ENCODE assay signal across 10 cellular contexts in genomic region chr10:24449769-24450310, GRCh38.
DNase-seq lines count a peak whose midpoint lies in the region; ATAC-seq and TF ChIP-seq lines count a peak whose summit lies in the region.
"Had no signal": no experiment of that assay in that cellular context is flagged by ENCODE, and none has a peak within 500 bp of the region (broad histone marks: within the 10 kb centered on the region; RNA-seq: fewer than 3 reads in every experiment).

No MANE protein-coding gene starts in this region.

- TF ChIP-seq CTCF in GM06990 (IDR thresholded peaks at IDR 0.05; ENCODE audit: insufficient read depth, low read length, poor library complexity, severe bottlenecking), result no peak
- TF ChIP-seq CTCF in OCI-LY3 (IDR thresholded peaks at IDR 0.05; ENCODE audit: low read depth, low read length), result no peak
- no peak for TF ChIP-seq CTCF in foreskin fibroblast (IDR thresholded peaks at IDR 0.05; ENCODE audit: low read depth, low read length)

- DNase-seq in GM06990 (ENCODE audit: extremely low read depth, insufficient read length) (no peak), foreskin fibroblast (no peak), DMS79 treated with DMSO at 0.1 percent for 48 hours (lab: John Stamatoyannopoulos, UW) (no peak), NCI-H526 (lab: John Stamatoyannopoulos, UW) (no peak)
- DNase-seq: glutamatergic neuron; stimulated activated naive CD8-positive, alpha-beta T cell treated with anti-CD3 and anti-CD28 coated beads, Interleukin-15, amount 100 ng/mL, for 72 hours had no signal

- ATAC-seq in GM21786 (IDR thresholded peaks at IDR 0.05; ENCODE audit: unreplicated experiment), result no peak

- H3K27me3 ChIP-seq in GM06990 (replicated peaks; ENCODE audit: control insufficient read depth, insufficient read depth, low read length) (no peaks in the 10 kb centered on the region), OCI-LY3 (ENCODE audit: low read depth, low read length) (peaks cover 37% of the 10 kb centered on the region), skeletal muscle satellite cell (ENCODE audit: control insufficient read depth, insufficient read depth, low read length) (peaks cover 3% of the 10 kb centered on the region)

- no peaks in the 10 kb centered on the region for H3K79me2 ChIP-seq in OCI-LY3 (ENCODE audit: low read length)

- no peak overlapping the region for H3K9ac ChIP-seq in OCI-LY3 (ENCODE audit: low read length)
- no peak overlapping the region for H3K9ac ChIP-seq in skeletal muscle satellite cell (ENCODE audit: low read depth, low read length)

- peaks cover 8% of the 10 kb centered on the region for H4K20me1 ChIP-seq in OCI-LY3 (ENCODE audit: insufficient read depth, low read length)

- H3K27ac ChIP-seq in OCI-LY3 (ENCODE audit: low read length), result 0 out of 2 replicates have a peak overlapping the region, but pooled peaks have one; percentile 38
- H3K27ac ChIP-seq: HL-60 had no signal

- H3K4me1 ChIP-seq in OCI-LY3 (ENCODE audit: low read length) (peaks cover 43% of the 10 kb centered on the region), skeletal muscle satellite cell (ENCODE audit: control insufficient read depth, insufficient read depth, low read length) (peaks cover 25% of the 10 kb centered on the region)

- peak overlapping the region; percentile 23 for H3K4me3 ChIP-seq in GM06990 (replicated peaks; ENCODE audit: low read depth, low read length)
- H3K4me3 ChIP-seq in OCI-LY3 (ENCODE audit: low read length), result peak overlapping the region; percentile 17
- peak overlapping the region; percentile 39 to 50 for H3K4me3 ChIP-seq in foreskin fibroblast (ENCODE audit: low read depth in 1 of 2, low read length in 2 of 2)
- H3K4me3 ChIP-seq in skeletal muscle satellite cell (ENCODE audit: low read length), result no peak overlapping the region

- H2AFZ ChIP-seq in OCI-LY3 (ENCODE audit: low read depth, low read length), result no peak overlapping the region

- no peaks in the 10 kb centered on the region for H3K36me3 ChIP-seq in GM06990 (ENCODE audit: control insufficient read depth, insufficient read depth, low read length)
- no peaks in the 10 kb centered on the region for H3K36me3 ChIP-seq in OCI-LY3 (replicated peaks; ENCODE audit: low read depth, low read length)
- H3K36me3 ChIP-seq in skeletal muscle satellite cell (ENCODE audit: insufficient read depth, low read length), result no peaks in the 10 kb centered on the region

- H3K9me3 ChIP-seq in OCI-LY3 (ENCODE audit: insufficient read depth, low read length), result no peaks in the 10 kb centered on the region
- no peaks in the 10 kb centered on the region for H3K9me3 ChIP-seq in skeletal muscle satellite cell (replicated peaks; ENCODE audit: low read length)

- H3K4me2 ChIP-seq in OCI-LY3 (ENCODE audit: low read length) (peak overlapping the region; percentile 53), skeletal muscle satellite cell (ENCODE audit: low read length) (peak overlapping the region; percentile 17)
